Comparison of ENCODE assay signal across 1 cellular context in the genomic region with DNA sequence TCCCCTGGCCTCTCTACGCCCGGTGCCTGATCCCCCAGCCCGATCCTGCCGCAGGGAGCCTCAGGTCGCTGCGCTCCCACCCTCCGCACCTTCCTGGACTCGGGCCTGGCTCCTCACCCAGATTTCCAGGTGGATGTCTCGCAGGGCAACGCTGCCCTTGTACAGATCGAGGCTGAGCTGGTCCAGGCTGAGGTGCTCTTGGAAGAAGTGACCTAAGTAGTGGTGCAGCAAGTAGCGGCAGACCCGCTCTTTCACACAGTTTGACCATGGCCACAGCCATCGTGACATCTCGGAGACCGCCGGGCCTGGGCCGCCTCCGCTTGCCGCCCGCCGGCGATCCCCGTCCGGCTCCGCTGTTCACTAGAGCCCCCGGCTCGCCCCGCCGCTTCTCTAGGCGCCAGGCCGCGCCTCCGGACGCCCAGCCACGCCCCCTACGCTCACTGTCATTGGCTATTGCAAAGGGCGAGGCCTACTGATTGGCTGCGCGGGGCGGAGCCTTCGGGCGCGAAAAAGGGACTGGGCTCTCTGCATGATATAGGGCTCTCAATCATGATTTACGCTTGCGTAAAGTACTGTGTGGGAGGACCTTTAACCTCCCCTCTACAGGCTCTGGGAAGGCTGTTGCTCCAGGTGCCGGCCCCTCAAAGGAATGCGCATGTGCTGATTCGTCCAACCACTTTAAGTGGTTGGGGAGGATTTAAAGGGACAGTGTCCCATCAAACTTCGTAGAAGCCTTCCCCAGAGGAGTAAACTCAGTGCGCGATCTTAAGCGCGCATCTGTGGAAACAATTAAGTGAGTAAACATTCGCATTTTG.
TF ChIP-seq lines count a peak whose summit lies in the region.

Gene ATG2A, minus strand, starts transcription at position 362 of the 815 bp plus-strand sequence. Its CDS starts 74 bp downstream, at position 288.

TF ChIP-seq in GM12878, 131 proteins besides CTCF, POLR2A, EP300 and RAD21 (continued from another document):
- TF ChIP-seq, protein P1, sequence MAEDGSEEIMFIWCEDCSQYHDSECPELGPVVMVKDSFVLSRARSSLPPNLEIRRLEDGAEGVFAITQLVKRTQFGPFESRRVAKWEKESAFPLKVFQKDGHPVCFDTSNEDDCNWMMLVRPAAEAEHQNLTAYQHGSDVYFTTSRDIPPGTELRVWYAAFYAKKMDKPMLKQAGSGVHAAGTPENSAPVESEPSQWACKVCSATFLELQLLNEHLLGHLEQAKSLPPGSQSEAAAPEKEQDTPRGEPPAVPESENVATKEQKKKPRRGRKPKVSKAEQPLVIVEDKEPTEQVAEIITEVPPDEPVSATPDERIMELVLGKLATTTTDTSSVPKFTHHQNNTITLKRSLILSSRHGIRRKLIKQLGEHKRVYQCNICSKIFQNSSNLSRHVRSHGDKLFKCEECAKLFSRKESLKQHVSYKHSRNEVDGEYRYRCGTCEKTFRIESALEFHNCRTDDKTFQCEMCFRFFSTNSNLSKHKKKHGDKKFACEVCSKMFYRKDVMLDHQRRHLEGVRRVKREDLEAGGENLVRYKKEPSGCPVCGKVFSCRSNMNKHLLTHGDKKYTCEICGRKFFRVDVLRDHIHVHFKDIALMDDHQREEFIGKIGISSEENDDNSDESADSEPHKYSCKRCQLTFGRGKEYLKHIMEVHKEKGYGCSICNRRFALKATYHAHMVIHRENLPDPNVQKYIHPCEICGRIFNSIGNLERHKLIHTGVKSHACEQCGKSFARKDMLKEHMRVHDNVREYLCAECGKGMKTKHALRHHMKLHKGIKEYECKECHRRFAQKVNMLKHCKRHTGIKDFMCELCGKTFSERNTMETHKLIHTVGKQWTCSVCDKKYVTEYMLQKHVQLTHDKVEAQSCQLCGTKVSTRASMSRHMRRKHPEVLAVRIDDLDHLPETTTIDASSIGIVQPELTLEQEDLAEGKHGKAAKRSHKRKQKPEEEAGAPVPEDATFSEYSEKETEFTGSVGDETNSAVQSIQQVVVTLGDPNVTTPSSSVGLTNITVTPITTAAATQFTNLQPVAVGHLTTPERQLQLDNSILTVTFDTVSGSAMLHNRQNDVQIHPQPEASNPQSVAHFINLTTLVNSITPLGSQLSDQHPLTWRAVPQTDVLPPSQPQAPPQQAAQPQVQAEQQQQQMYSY (CRISPR knock-in tag; IDR thresholded peaks at IDR 0.05) = no peak
- TF ChIP-seq, protein P2, sequence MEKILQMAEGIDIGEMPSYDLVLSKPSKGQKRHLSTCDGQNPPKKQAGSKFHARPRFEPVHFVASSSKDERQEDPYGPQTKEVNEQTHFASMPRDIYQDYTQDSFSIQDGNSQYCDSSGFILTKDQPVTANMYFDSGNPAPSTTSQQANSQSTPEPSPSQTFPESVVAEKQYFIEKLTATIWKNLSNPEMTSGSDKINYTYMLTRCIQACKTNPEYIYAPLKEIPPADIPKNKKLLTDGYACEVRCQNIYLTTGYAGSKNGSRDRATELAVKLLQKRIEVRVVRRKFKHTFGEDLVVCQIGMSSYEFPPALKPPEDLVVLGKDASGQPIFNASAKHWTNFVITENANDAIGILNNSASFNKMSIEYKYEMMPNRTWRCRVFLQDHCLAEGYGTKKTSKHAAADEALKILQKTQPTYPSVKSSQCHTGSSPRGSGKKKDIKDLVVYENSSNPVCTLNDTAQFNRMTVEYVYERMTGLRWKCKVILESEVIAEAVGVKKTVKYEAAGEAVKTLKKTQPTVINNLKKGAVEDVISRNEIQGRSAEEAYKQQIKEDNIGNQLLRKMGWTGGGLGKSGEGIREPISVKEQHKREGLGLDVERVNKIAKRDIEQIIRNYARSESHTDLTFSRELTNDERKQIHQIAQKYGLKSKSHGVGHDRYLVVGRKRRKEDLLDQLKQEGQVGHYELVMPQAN (conservative IDR thresholded peaks at IDR 0.05) = peak; percentile 87
- TF ChIP-seq ZBED1 (IDR thresholded peaks at IDR 0.05; ENCODE audit: borderline replicate concordance) = no peak
- no peak for TF ChIP-seq SMAD1 (IDR thresholded peaks at IDR 0.05; ENCODE audit: low read depth, partially characterized antibody)
- no peak for TF ChIP-seq IRF5 (IDR thresholded peaks at IDR 0.05; ENCODE audit: borderline replicate concordance)
- no peak for TF ChIP-seq JUND (IDR thresholded peaks at IDR 0.05; ENCODE audit: low read depth, low read length)
- TF ChIP-seq SMC3 (IDR thresholded peaks at IDR 0.05; ENCODE audit: borderline replicate concordance, low read length) = no peak
- TF ChIP-seq PML (IDR thresholded peaks at IDR 0.05; ENCODE audit: low read length) = no peak
- no peak for TF ChIP-seq GABPA (IDR thresholded peaks at IDR 0.05; ENCODE audit: low read depth)
- TF ChIP-seq POLR2AphosphoS5 (IDR thresholded peaks at IDR 0.05; ENCODE audit: low read length) = peak; percentile 85
- TF ChIP-seq POLR2AphosphoS2 (IDR thresholded peaks at IDR 0.05; ENCODE audit: low read depth, low read length) = no peak
- peak; percentile 73 for TF ChIP-seq BACH1 (IDR thresholded peaks at IDR 0.05; ENCODE audit: borderline replicate concordance)
- TF ChIP-seq, protein P3, sequence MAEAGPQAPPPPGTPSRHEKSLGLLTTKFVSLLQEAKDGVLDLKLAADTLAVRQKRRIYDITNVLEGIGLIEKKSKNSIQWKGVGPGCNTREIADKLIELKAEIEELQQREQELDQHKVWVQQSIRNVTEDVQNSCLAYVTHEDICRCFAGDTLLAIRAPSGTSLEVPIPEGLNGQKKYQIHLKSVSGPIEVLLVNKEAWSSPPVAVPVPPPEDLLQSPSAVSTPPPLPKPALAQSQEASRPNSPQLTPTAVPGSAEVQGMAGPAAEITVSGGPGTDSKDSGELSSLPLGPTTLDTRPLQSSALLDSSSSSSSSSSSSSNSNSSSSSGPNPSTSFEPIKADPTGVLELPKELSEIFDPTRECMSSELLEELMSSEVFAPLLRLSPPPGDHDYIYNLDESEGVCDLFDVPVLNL (IDR thresholded peaks at IDR 0.05; ENCODE audit: low read depth, low read length) = no peak
- TF ChIP-seq BCL3 (IDR thresholded peaks at IDR 0.05; ENCODE audit: borderline replicate concordance, insufficient read depth, low read depth, low read length, poor library complexity, severe bottlenecking) = no peak
- no peak for TF ChIP-seq MYB (IDR thresholded peaks at IDR 0.05; ENCODE audit: borderline replicate concordance, low read depth, low read length)
- no peak for TF ChIP-seq YBX1 (IDR thresholded peaks at IDR 0.05)
- no peak for TF ChIP-seq KDM1A (IDR thresholded peaks at IDR 0.05; ENCODE audit: borderline replicate concordance)
- no peak for TF ChIP-seq CHD4 (IDR thresholded peaks at IDR 0.05)
- 0 out of 2 replicates have a peak, but pooled peaks have one; percentile 11 for TF ChIP-seq ZNF24 (IDR thresholded peaks at IDR 0.05)
- TF ChIP-seq TAF1 (IDR thresholded peaks at IDR 0.05; ENCODE audit: borderline replicate concordance, low read depth, low read length) = peak; percentile 74
- peak; percentile 16; the same call in 1 of the 2 replicates for TF ChIP-seq SREBF1 (IDR thresholded peaks at IDR 0.05; ENCODE audit: low read length)
- TF ChIP-seq PAX5 (IDR thresholded peaks at IDR 0.05; ENCODE audit: borderline replicate concordance, low read depth, low read length) = no peak
